8 cellular contexts compared by ENCODE assay signal in genomic region chr17:77404812-77405581, GRCh38.
DNase-seq lines count a peak whose midpoint lies in the region; ATAC-seq and TF ChIP-seq lines count a peak whose summit lies in the region.

No MANE protein-coding gene starts in this region.

- H3K27me3 Mint-ChIP-seq in memory B cell = no peaks in the 10 kb centered on the region

- H3K4me1 Mint-ChIP-seq in memory B cell = peaks cover 62% of the 10 kb centered on the region

- no peaks in the 10 kb centered on the region for H3K9me3 Mint-ChIP-seq in memory B cell

- peaks cover 2% of the 10 kb centered on the region for H3K36me3 Mint-ChIP-seq in memory B cell

- TF ChIP-seq POLR2A in GM18505 (IDR thresholded peaks at IDR 0.05; ENCODE audit: borderline replicate concordance, extremely low read depth, insufficient read depth, insufficient read length) = peak; percentile 67

- ATAC-seq in GM18505 (IDR thresholded peaks at IDR 0.05; ENCODE audit: unreplicated experiment) = peak; percentile 46
- ATAC-seq in HG03103 (IDR thresholded peaks at IDR 0.05; ENCODE audit: low read depth, unreplicated experiment) = peak; percentile 43
- ATAC-seq in memory B cell (ENCODE audit: low read depth) = peak; percentile 80

- peak; percentile 78 for DNase-seq in T-helper 22 cell (ENCODE audit: low read depth)
- DNase-seq in astrocyte of the hippocampus (ENCODE audit: low read depth, low spot score) = peak; percentile 82
- DNase-seq in memory B cell (ENCODE audit: low spot score in 2 of 2) = peak; percentile 61 to 69
- peak; percentile 67 to 70 for DNase-seq in stimulated activated CD8-positive, alpha-beta memory T cell treated with anti-CD3 and anti-CD28 coated beads, Interleukin-7, amount 100 ng/mL, for 1 hour (ENCODE audit: low read depth in 2 of 2)
- DNase-seq in HUDEP-2 (lab: John Stamatoyannopoulos, UW; ENCODE audit: unreplicated experiment in 76 of 76) = no peak
- DNase-seq in Ammon's horn (ENCODE audit: low spot score) = no peak

- H3K4me3 Mint-ChIP-seq in memory B cell = peak overlapping the region; percentile 99

- peak overlapping the region; percentile 89 for H3K27ac Mint-ChIP-seq in memory B cell

Comparison
In these comparisons a context has a peak if more than half of its experiments do, and no peak if none do; other contexts are left out.
1. DNase-seq: peak in T-helper 22 cell (single experiment), astrocyte of the hippocampus (single experiment), memory B cell (2 of 2) and stimulated activated CD8-positive, alpha-beta memory T cell treated with anti-CD3 and anti-CD28 coated beads, Interleukin-7, amount 100 ng/mL, for 1 hour (2 of 2); none in HUDEP-2 (0 of 76) and Ammon's horn (single experiment).
2. Peak in every context shown above with its lines, with median percentiles within 50 percentile points of each other: ATAC-seq.